ENCODE assay signal across 8 cellular contexts in the genomic region with DNA sequence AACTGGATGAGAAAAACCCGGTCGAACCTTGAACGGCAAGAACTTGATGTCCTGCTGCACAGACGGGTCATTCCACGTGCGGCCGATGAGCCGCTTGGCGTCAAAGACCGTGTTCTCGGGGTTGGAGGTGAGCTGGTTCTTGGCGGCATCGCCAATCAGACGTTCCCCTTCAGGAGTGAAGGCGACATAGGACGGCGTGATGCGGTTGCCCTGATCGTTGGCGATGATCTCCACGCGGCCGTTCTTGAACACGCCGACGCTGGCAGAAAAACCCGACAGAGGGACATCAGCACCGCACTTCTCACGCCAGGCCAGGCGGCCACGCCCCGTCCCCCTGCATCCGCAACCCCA. TPM values are rescaled to one million over a fixed set of nuclear protein-coding genes. Genes with fewer than 3 reads are reported as not detected.
A peak's percentile ranks its signal among the peaks of the same experiment; 100 is the strongest.
DNase-seq lines count a peak whose midpoint lies in the region; ATAC-seq and TF ChIP-seq lines count a peak whose summit lies in the region.

No MANE protein-coding gene starts in this region.

- peak; percentile 2 for ATAC-seq in HG02938 (IDR thresholded peaks at IDR 0.05; ENCODE audit: unreplicated experiment)
- peak; percentile 2 for ATAC-seq in effector memory CD8-positive, alpha-beta T cell (replicated peaks)

- no peak for TF ChIP-seq EP300 in tibial nerve (IDR thresholded peaks at IDR 0.05)

- H3K27ac ChIP-seq in muscle layer of duodenum (ENCODE audit: low read length) (peak overlapping the region; percentile 93), tibial nerve (peak overlapping the region; percentile 76 to 96 (median 93))

- peaks cover 31 to 44% of the 10 kb centered on the region in 2 donors for H3K36me3 ChIP-seq in muscle layer of duodenum (ENCODE audit: control insufficient read depth in 1 of 2, insufficient read depth in 2 of 2, low read length in 2 of 2)
- peaks cover 0 to 40% (median 18%) of the 10 kb centered on the region in 3 donors for H3K36me3 ChIP-seq in tibial nerve

- 1% methylated on average over 21 to 27 of the region's 33 CpGs for WGBS in tibial nerve, 2 donors

- no peaks in the 10 kb centered on the region for H3K9me3 Mint-ChIP-seq in T-helper 1 cell treated with Interleukin-12 subunit alpha and Interleukin-12 subunit beta and Interleukin-4 antibody, amounts not matched to agents 30 μg/mL and 1 μg/mL, for 36 hours
- H3K9me3 Mint-ChIP-seq in effector memory CD8-positive, alpha-beta T cell: no peaks in the 10 kb centered on the region

- peaks cover 59% of the 10 kb centered on the region for H3K36me3 Mint-ChIP-seq in T-helper 1 cell treated with Interleukin-12 subunit alpha and Interleukin-12 subunit beta and Interleukin-4 antibody, amounts not matched to agents 30 μg/mL and 1 μg/mL, for 36 hours (ENCODE audit: low read depth)
- peaks cover 66% of the 10 kb centered on the region for H3K36me3 Mint-ChIP-seq in effector memory CD8-positive, alpha-beta T cell (ENCODE audit: insufficient read depth)

- peak; percentile 62 for DNase-seq in NK-92 treated with Interleukin-12 subunit alpha and Interleukin-12 subunit beta, amount 100 ng/mL, for 24 hours (lab: John Stamatoyannopoulos, UW)
- DNase-seq in NK-92 (lab: John Stamatoyannopoulos, UW; ENCODE audit: unreplicated experiment) (no peak), tibial nerve (ENCODE audit: low spot score in 2 of 2) (peak; percentile 11 to 19), NCI-H2107 (lab: John Stamatoyannopoulos, UW) (no peak)
- peak in 2 of 3 experiments; percentile 29 to 41 for DNase-seq in effector memory CD8-positive, alpha-beta T cell

- peaks cover 39% of the 10 kb centered on the region for H3K4me1 Mint-ChIP-seq in T-helper 1 cell treated with Interleukin-12 subunit alpha and Interleukin-12 subunit beta and Interleukin-4 antibody, amounts not matched to agents 30 μg/mL and 1 μg/mL, for 36 hours (ENCODE audit: low read depth)
- peaks cover 45 to 53% of the 10 kb centered on the region in 2 donors for H3K4me1 Mint-ChIP-seq in effector memory CD8-positive, alpha-beta T cell (ENCODE audit: low read depth in 2 of 2)

- H3K4me3 Mint-ChIP-seq in T-helper 1 cell treated with Interleukin-12 subunit alpha and Interleukin-12 subunit beta and Interleukin-4 antibody, amounts not matched to agents 30 μg/mL and 1 μg/mL, for 36 hours: peak overlapping the region; percentile 92
- H3K4me3 Mint-ChIP-seq in effector memory CD8-positive, alpha-beta T cell: peak overlapping the region; percentile 98 to 99

- H3K27me3 ChIP-seq in muscle layer of duodenum (ENCODE audit: low read depth, low read length) (no peaks in the 10 kb centered on the region), tibial nerve (no peaks in the 10 kb centered on the region)

- peak overlapping the region; percentile 92 for H3K27ac Mint-ChIP-seq in T-helper 1 cell treated with Interleukin-12 subunit alpha and Interleukin-12 subunit beta and Interleukin-4 antibody, amounts not matched to agents 30 μg/mL and 1 μg/mL, for 36 hours
- H3K27ac Mint-ChIP-seq in effector memory CD8-positive, alpha-beta T cell: peak overlapping the region; percentile 100

- no peak for TF ChIP-seq CTCF in tibial nerve (IDR thresholded peaks at IDR 0.05)

- H3K9me3 ChIP-seq in muscle layer of duodenum (ENCODE audit: control insufficient read depth in 1 of 2, low read length in 2 of 2) (no peaks in the 10 kb centered on the region), tibial nerve (no peaks in the 10 kb centered on the region)

- no peak for TF ChIP-seq POLR2A in tibial nerve (IDR thresholded peaks at IDR 0.05)

- H3K27me3 Mint-ChIP-seq in T-helper 1 cell treated with Interleukin-12 subunit alpha and Interleukin-12 subunit beta and Interleukin-4 antibody, amounts not matched to agents 30 μg/mL and 1 μg/mL, for 36 hours (ENCODE audit: low read depth): no peaks in the 10 kb centered on the region
- H3K27me3 Mint-ChIP-seq in effector memory CD8-positive, alpha-beta T cell: no peaks in the 10 kb centered on the region

- H3K4me1 ChIP-seq in muscle layer of duodenum (ENCODE audit: control insufficient read depth in 1 of 2, insufficient read depth in 2 of 2, low read length in 2 of 2) (peaks cover 25 to 49% of the 10 kb centered on the region in 2 donors), tibial nerve (peaks cover 0 to 53% (median 41%) of the 10 kb centered on the region in 4 donors)

- H3K4me3 ChIP-seq in muscle layer of duodenum (ENCODE audit: low read depth in 1 of 2, low read length in 2 of 2) (peak overlapping the region; percentile 92 to 95), tibial nerve (peak overlapping the region; percentile 82 to 93 (median 87))

RNA-seq across cellular contexts. Expression of a gene that starts 0.5 kb away (rescaled TPM):
- 100 to 1,000 TPM in 1 of 4 donors, 10 to 100 TPM in 3; 59.0 to 140 (median 84.9) TPM for total RNA-seq in tibial nerve

RNA-seq across cellular contexts. Expression of a gene that starts 21.0 kb away (rescaled TPM):
- total RNA-seq in tibial nerve: 10 to 100 TPM; 56.8 to 66.6 (median 63.9) TPM

RNA-seq across cellular contexts. Expression of a gene that starts 40.3 kb away (rescaled TPM):
- 10 to 100 TPM; 10.7 to 25.5 (median 17.2) TPM for total RNA-seq in tibial nerve

RNA-seq across cellular contexts. Expression of a gene that starts 51.0 kb away (rescaled TPM):
- total RNA-seq in tibial nerve: 10 to 100 TPM; 30.6 to 32.7 (median 31.6) TPM

Comparison
In these comparisons a context has a peak if more than half of its experiments do, and no peak if none do; other contexts are left out.
1. DNase-seq: peak in NK-92 treated with Interleukin-12 subunit alpha and Interleukin-12 subunit beta, amount 100 ng/mL, for 24 hours (single experiment), effector memory CD8-positive, alpha-beta T cell (2 of 3) and tibial nerve (2 of 2); none in NK-92 (single experiment) and NCI-H2107 (single experiment).